In the genomic region with DNA sequence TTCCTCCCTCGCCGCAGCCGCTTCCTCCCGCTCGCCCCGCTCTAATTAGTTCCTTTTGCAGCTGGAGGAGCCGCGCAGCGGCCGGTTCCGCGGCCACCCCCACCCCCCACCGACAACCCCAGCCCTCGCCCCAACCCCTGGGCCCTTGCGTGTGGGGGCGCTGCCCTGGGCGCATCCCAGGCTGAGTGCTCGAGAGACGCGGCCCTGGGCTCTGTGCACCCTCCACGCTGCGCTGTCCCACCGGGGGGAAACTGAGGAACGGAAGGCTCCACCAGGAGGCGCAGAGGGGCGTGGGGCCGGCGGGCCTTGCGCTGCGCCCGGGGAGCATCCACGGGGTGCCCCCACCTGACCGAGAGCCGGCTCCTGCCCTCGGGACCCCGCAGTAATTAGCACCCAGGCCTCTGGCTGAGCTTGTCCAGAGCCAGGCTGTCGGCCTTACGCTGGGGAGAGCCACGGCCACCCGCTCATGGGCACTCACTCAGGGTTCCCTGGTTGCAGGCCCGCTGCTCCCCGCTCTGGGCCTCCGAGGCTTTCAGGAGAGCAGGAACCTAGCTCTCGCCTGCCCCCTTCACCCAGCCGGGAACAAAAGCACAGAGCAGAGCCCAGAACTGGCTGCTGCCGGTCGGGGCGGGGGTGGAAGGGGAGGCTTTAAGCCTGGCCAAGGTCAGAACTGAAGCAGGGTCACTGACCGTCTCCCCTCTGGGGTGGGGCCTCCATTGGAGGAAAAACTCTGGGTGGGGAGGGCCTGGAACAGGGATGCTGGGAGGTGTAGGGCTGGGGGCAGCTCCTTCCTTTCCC, we compare ENCODE assay signal across 1 cellular context.
TF ChIP-seq lines count a peak whose summit lies in the region.

No MANE protein-coding gene starts in this region.

TF ChIP-seq in endothelial cell of umbilical vein, 7 proteins besides CTCF, POLR2A, EP300 and RAD21:
- no peak for TF ChIP-seq EZH2 (IDR thresholded peaks at IDR 0.05; ENCODE audit: borderline replicate concordance, low read depth, low read length, severe bottlenecking)
- no peak for TF ChIP-seq FOS (IDR thresholded peaks at IDR 0.05; ENCODE audit: borderline replicate concordance, insufficient read depth, low read length)
- TF ChIP-seq MAX (IDR thresholded peaks at IDR 0.05; ENCODE audit: insufficient read depth, insufficient read length) = no peak
- TF ChIP-seq POLR2AphosphoS5 (IDR thresholded peaks at IDR 0.05; ENCODE audit: insufficient read depth, low read depth, low read length) = no peak
- no peak for TF ChIP-seq MYC (IDR thresholded peaks at IDR 0.05; ENCODE audit: low read depth, low read length)
- no peak for TF ChIP-seq JUN (IDR thresholded peaks at IDR 0.05; ENCODE audit: borderline replicate concordance, insufficient read depth, insufficient read length, low read depth)
- no peak for TF ChIP-seq GATA2 (IDR thresholded peaks at IDR 0.05; ENCODE audit: insufficient read depth, insufficient read length, low read depth, low read length)
TF ChIP-seq in endothelial cell of umbilical vein: peak in this region for 0.
